ENCODE assay signal across 31 cellular contexts in genomic region chrX:15320297-15320696, GRCh38. TPM values are rescaled to one million over a fixed set of nuclear protein-coding genes. Genes with fewer than 3 reads are reported as not detected.
DNase-seq lines count a peak whose midpoint lies in the region; ATAC-seq, FAIRE-seq and TF ChIP-seq lines count a peak whose summit lies in the region.
"Had no signal": no experiment of that assay in that cellular context is flagged by ENCODE, and none has a peak within 500 bp of the region (broad histone marks: within the 10 kb centered on the region; RNA-seq: fewer than 3 reads in every experiment).

No MANE protein-coding gene starts in this region.

- H2AFZ ChIP-seq in GM12878 (ENCODE audit: control insufficient read depth, low read depth, low read length) = no peak overlapping the region
- H2AFZ ChIP-seq: GM23248 had no signal

- TF ChIP-seq POLR2A in heart left ventricle (IDR thresholded peaks at IDR 0.05) (no peak), GM12878 (IDR thresholded peaks at IDR 0.05; ENCODE audit: low read depth, low read length) (no peak)

- no peaks in the 10 kb centered on the region for H3K4me1 Mint-ChIP-seq in immature natural killer cell
- H3K4me1 Mint-ChIP-seq: CD4-positive, CD25-positive, alpha-beta regulatory T cell; H9 had no signal

- 32 to 54% (median 51%) methylated on average over 4 of the region's 4 CpGs for WGBS in heart left ventricle, 4 donors
- WGBS in GM12878 (ENCODE audit: insufficient coverage, insufficient replicate concordance, low lambda C conversion rate, missing lambda C conversion rate) = 57% methylated on average over 4 of the region's 4 CpGs

- SMC1A ChIA-PET in GM12878 (lab: Charles Lee; ENCODE audit: uncharacterized antibody, unreplicated experiment) = no interaction called here

- no peak for TF ChIP-seq CTCF in heart left ventricle (IDR thresholded peaks at IDR 0.05)
- TF ChIP-seq CTCF in right atrium auricular region (IDR thresholded peaks at IDR 0.05) = no peak
- no peak for TF ChIP-seq CTCF in GM12878 (IDR thresholded peaks at IDR 0.05 in 2 of 3, conservative IDR thresholded peaks at IDR 0.05 in 1 of 3; ENCODE audit: control insufficient read depth in 2 of 3, extremely low read depth in 1 of 3, insufficient read depth in 1 of 3, low read depth in 3 of 3, low read length in 3 of 3)
- no peak for TF ChIP-seq CTCF in left ventricle myocardium inferior (IDR thresholded peaks at IDR 0.05; ENCODE audit: borderline replicate concordance)

- H3K9me3 ChIP-seq in heart left ventricle (no peaks in the 10 kb centered on the region), right atrium auricular region (no peaks in the 10 kb centered on the region), GM12878 (replicated peaks; ENCODE audit: control insufficient read depth, insufficient read depth, low read length) (no peaks in the 10 kb centered on the region), left ventricle myocardium inferior (replicated peaks) (no peaks in the 10 kb centered on the region)
- H3K9me3 ChIP-seq: BLaER1, Peyer's patch had no signal

- H3K79me2 ChIP-seq in GM12878 (ENCODE audit: control insufficient read depth, insufficient read depth, low read length) = no peaks in the 10 kb centered on the region

- TF ChIP-seq RAD21 in GM12878 (IDR thresholded peaks at IDR 0.05; ENCODE audit: insufficient read depth, low read depth, low read length) = no peak

- POLR2A ChIA-PET in GM12878 (lab: Charles Lee) = no interaction called here

- DNase-seq in heart left ventricle = no peak
- no peak for DNase-seq in right atrium auricular region (ENCODE audit: low spot score)
- no peak for DNase-seq in GM12878 (ENCODE audit: low read depth, low spot score)
- DNase-seq in left ventricle myocardium inferior = no peak
- no peak for DNase-seq in immature natural killer cell
- DNase-seq in NCI-H82 treated with DMSO at 0.1 percent for 48 hours (lab: John Stamatoyannopoulos, UW; ENCODE audit: unreplicated experiment) = no peak
- DNase-seq: CD4-positive, CD25-positive, alpha-beta regulatory T cell; DMS53; GM23248; H9; HFFc6; KBM-7; MV-4-11; NCI-H1105; NCI-H1436 treated with DMSO at 0.1 percent for 48 hours; NCI-H187 treated with DMSO at 0.1 percent for 48 hours; NCI-H2171 treated with DMSO at 0.1 percent for 48 hours; NCI-H345; NCI-H510A treated with DMSO at 0.1 percent for 48 hours; NCI-H748 treated with DMSO at 0.1 percent for 48 hours; Peyer's patch had no signal

- no peaks in the 10 kb centered on the region for H3K9me3 Mint-ChIP-seq in immature natural killer cell
- H3K9me3 Mint-ChIP-seq: CD4-positive, CD25-positive, alpha-beta regulatory T cell; HFFc6 had no signal

- H3K27ac ChIP-seq in heart left ventricle = peak overlapping the region in 7 of 12 donors; percentile 4 to 58 (median 20)
- peak overlapping the region in 1 of 2 donors; percentile 4 for H3K27ac ChIP-seq in right atrium auricular region
- no peak overlapping the region for H3K27ac ChIP-seq in GM12878 (ENCODE audit: control insufficient read depth, insufficient read depth)
- H3K27ac ChIP-seq in left ventricle myocardium inferior (replicated peaks) = peak overlapping the region; percentile 61
- H3K27ac ChIP-seq in temporal lobe (ENCODE audit: low read depth, low read length) = peak overlapping the region; percentile 82
- H3K27ac ChIP-seq: BLaER1, GM23248, Peyer's patch had no signal

- BruUV-seq in GM12878 (replicated peaks; lab: Mats Ljungman, UMichigan) = no TSS peak

- intact Hi-C loops in heart left ventricle (cut with DNase I) = no loop called here
- intact Hi-C loops in GM12878 (cut with micrococcal nuclease; ENCODE audit: unreplicated experiment) = no loop called here
- intact Hi-C loops in left ventricle myocardium inferior (cut with micrococcal nuclease) = no loop called here

- H3K9ac ChIP-seq in GM12878 (ENCODE audit: control insufficient read depth, insufficient read depth, low read length) = no peak overlapping the region
- H3K9ac ChIP-seq: BLaER1, GM23248 had no signal

- peaks cover 0 to 3% (median 0%) of the 10 kb centered on the region in 3 donors for H3K27me3 Mint-ChIP-seq in immature natural killer cell (ENCODE audit: low read depth in 3 of 3)
- H3K27me3 Mint-ChIP-seq: CD4-positive, CD25-positive, alpha-beta regulatory T cell had no signal

- H3K4me3 ChIP-seq in heart left ventricle = no peak overlapping the region
- no peak overlapping the region for H3K4me3 ChIP-seq in right atrium auricular region
- H3K4me3 ChIP-seq in GM12878 = no peak overlapping the region
- H3K4me3 ChIP-seq in left ventricle myocardium inferior = no peak overlapping the region
- H3K4me3 ChIP-seq: BLaER1, GM23248, Peyer's patch had no signal

- H3K4me3 Mint-ChIP-seq in immature natural killer cell = no peak overlapping the region
- H3K4me3 Mint-ChIP-seq: CD4-positive, CD25-positive, alpha-beta regulatory T cell; H9; HFFc6 had no signal

- no peak for TF ChIP-seq EP300 in GM12878 (IDR thresholded peaks at IDR 0.05; ENCODE audit: borderline replicate concordance in 1 of 2, control insufficient read depth in 1 of 2, low read depth in 2 of 2, low read length in 2 of 2)

- FAIRE-seq in GM12878 (lab: Jason Lieb, UNC) = peak; percentile 56
- FAIRE-seq: A204.1 had no signal

- H3K27ac Mint-ChIP-seq in immature natural killer cell = no peak overlapping the region
- H3K27ac Mint-ChIP-seq: CD4-positive, CD25-positive, alpha-beta regulatory T cell; H9; HFFc6 had no signal

- no peaks in the 10 kb centered on the region for H4K20me1 ChIP-seq in GM12878 (ENCODE audit: control insufficient read depth, insufficient read depth)

- in situ Hi-C loops in GM12878 (cut with MboI) = no loop called here

- H3K27me3 ChIP-seq in heart left ventricle (no peaks in the 10 kb centered on the region), right atrium auricular region (no peaks in the 10 kb centered on the region), GM12878 (replicated peaks in 1 of 2; ENCODE audit: control insufficient read depth in 2 of 2, insufficient read depth in 2 of 2, low read length in 1 of 2) (no peaks in the 10 kb centered on the region), left ventricle myocardium inferior (ENCODE audit: low read depth) (no peaks in the 10 kb centered on the region)
- H3K27me3 ChIP-seq: Peyer's patch had no signal

- peaks cover 3 to 14% (median 9%) of the 10 kb centered on the region in 3 donors for H3K36me3 Mint-ChIP-seq in immature natural killer cell

- CTCF ChIA-PET in GM12878 (lab: Yijun Ruan, JAX) = no interaction called here

- H3K4me2 ChIP-seq in GM12878 (ENCODE audit: control insufficient read depth, insufficient read depth) = no peak overlapping the region
- H3K4me2 ChIP-seq: BLaER1 had no signal

- RAD21 ChIA-PET in GM12878 (lab: Charles Lee; ENCODE audit: unreplicated experiment) = no interaction called here

- H3K4me1 ChIP-seq in heart left ventricle (peaks cover 0 to 5% (median 0%) of the 10 kb centered on the region in 12 donors), right atrium auricular region (no peaks in the 10 kb centered on the region), GM12878 (ENCODE audit: control insufficient read depth, insufficient read depth, low read length) (no peaks in the 10 kb centered on the region), left ventricle myocardium inferior (peaks cover 5% of the 10 kb centered on the region)
- H3K4me1 ChIP-seq: BLaER1, Peyer's patch had no signal

- H3K36me3 ChIP-seq in heart left ventricle = peaks cover 0 to 42% (median 16%) of the 10 kb centered on the region in 9 donors
- H3K36me3 ChIP-seq in right atrium auricular region = no peaks in the 10 kb centered on the region
- H3K36me3 ChIP-seq in GM12878 (ENCODE audit: control insufficient read depth in 2 of 2, insufficient read depth in 2 of 2, low read length in 1 of 2) = no peaks in the 10 kb centered on the region
- peaks cover 15% of the 10 kb centered on the region for H3K36me3 ChIP-seq in left ventricle myocardium inferior

- peak in 2 of 4 donors; percentile 39 to 49 for ATAC-seq in heart left ventricle
- no peak for ATAC-seq in GM12878
- ATAC-seq in HG02885 (IDR thresholded peaks at IDR 0.05; ENCODE audit: poor library complexity, unreplicated experiment) = no peak
- ATAC-seq: SK-N-SH treated with all-trans-retinoic acid at 6 μM for 48 hours had no signal

RNA-seq across cellular contexts. Expression of gene ASB11, which starts 4.9 kb away (rescaled TPM):
- total RNA-seq in heart left ventricle = 100 to 1,000 TPM in 3 of 9 donors, 10 to 100 TPM in 6; 53.2 to 246 (median 90.0) TPM
- polyA plus RNA-seq in heart left ventricle = 10 to 100 TPM; 14.5 to 21.0 TPM
- total RNA-seq in right atrium auricular region = 100 to 1,000 TPM in 1 of 2 donors, 10 to 100 TPM in 1; 57.1 to 137 TPM
- not detected in 2 replicates for total RNA-seq in GM12878 (2013; cell fraction: nucleolus; rRNA removed)
- total RNA-seq in GM12878 (2014; rRNA removed) = not detected in 2 replicates
- total RNA-seq in GM12878 (2014; rRNA removed; fragmentation: Illumina TruSeq; extraction: Trizol) = not detected in 2 replicates
- total RNA-seq in GM12878 (2021) = not detected in 2 replicates
- not detected for polyA plus RNA-seq in GM12878 (2011; ENCODE audit: low read depth)
- polyA plus RNA-seq in GM12878 (2011; rRNA removed) = not detected in 2 replicates
- polyA plus RNA-seq in GM12878 (2011; cell fraction: cytosol; rRNA removed) = not detected in 2 replicates
- not detected in 2 replicates for polyA plus RNA-seq in GM12878 (2011; cell fraction: nucleus; rRNA removed)
- not detected in 2 replicates for polyA plus RNA-seq in GM12878 (2012)
- not detected in 2 replicates for polyA plus RNA-seq in GM12878 (2014; fragmentation: Illumina TruSeq; extraction: Trizol)
- not detected for polyA plus RNA-seq in GM12878 (2014; fragmentation: Nextera tagmentation; extraction: Ambion mirVana)
- not detected in 2 replicates for polyA plus RNA-seq in GM12878 (2014; rRNA removed)
- not detected for polyA plus RNA-seq in GM12878 (2016; fragmentation: Nextera tagmentation; extraction: Ambion mirVana)
- polyA minus RNA-seq in GM12878 (2011; rRNA and poly(A)+ RNA removed) = not detected in 2 replicates
- not detected in 2 replicates for polyA minus RNA-seq in GM12878 (2011; cell fraction: cytosol; rRNA and poly(A)+ RNA removed)
- not detected in 2 replicates for polyA minus RNA-seq in GM12878 (2011; cell fraction: nucleus; rRNA and poly(A)+ RNA removed)
- 116 TPM for total RNA-seq in left ventricle myocardium inferior
- under 0.01 TPM for total RNA-seq in temporal lobe
- polyA plus RNA-seq in immature natural killer cell = not detected
- total RNA-seq: Daoy, G401, GM23248, H9, HFFc6, LHCN-M2, MCF 10A, Peyer's patch had no signal
- polyA plus RNA-seq: AG04450; CD4-positive, CD25-positive, alpha-beta regulatory T cell; GM23248 had no signal

RNA-seq across cellular contexts. Expression of gene PIGA, which starts 15.0 kb away (rescaled TPM):
- total RNA-seq in heart left ventricle = 1 to 10 TPM; 1.6 to 7.4 (median 4.5) TPM
- polyA plus RNA-seq in heart left ventricle = 1 to 10 TPM; 3.0 to 9.9 TPM
- 1 to 10 TPM; 2.7 to 2.9 TPM for total RNA-seq in right atrium auricular region
- total RNA-seq in GM12878 (2013; cell fraction: nucleolus; rRNA removed) = 57.7 and 59.4 TPM in 2 replicates
- 11.1 and 15.4 TPM in 2 replicates for total RNA-seq in GM12878 (2014; rRNA removed)
- 14.0 and 14.9 TPM in 2 replicates for total RNA-seq in GM12878 (2014; rRNA removed; fragmentation: Illumina TruSeq; extraction: Trizol)
- 12.2 and 15.3 TPM in 2 replicates for total RNA-seq in GM12878 (2021)
- polyA plus RNA-seq in GM12878 (2011; ENCODE audit: low read depth) = 8.5 TPM
- 24.1 and 29.7 TPM in 2 replicates for polyA plus RNA-seq in GM12878 (2011; rRNA removed)
- 7.3 and 9.6 TPM in 2 replicates for polyA plus RNA-seq in GM12878 (2011; cell fraction: cytosol; rRNA removed)
- 21.2 and 27.8 TPM in 2 replicates for polyA plus RNA-seq in GM12878 (2011; cell fraction: nucleus; rRNA removed)
- polyA plus RNA-seq in GM12878 (2012) = 6.9 and 9.2 TPM in 2 replicates
- polyA plus RNA-seq in GM12878 (2014; fragmentation: Illumina TruSeq; extraction: Trizol) = 12.0 and 15.9 TPM in 2 replicates
- polyA plus RNA-seq in GM12878 (2014; fragmentation: Nextera tagmentation; extraction: Ambion mirVana) = 1 to 10 TPM; 4.9 to 6.8 TPM
- polyA plus RNA-seq in GM12878 (2014; rRNA removed) = 5.7 and 7.5 TPM in 2 replicates
- 10 to 100 TPM in 1 of 2 experiments, 1 to 10 TPM in 1; 9.4 to 11.0 TPM for polyA plus RNA-seq in GM12878 (2016; fragmentation: Nextera tagmentation; extraction: Ambion mirVana)
- polyA minus RNA-seq in GM12878 (2011; rRNA and poly(A)+ RNA removed) = 28.2 and 33.3 TPM in 2 replicates
- 6.3 and 7.4 TPM in 2 replicates for polyA minus RNA-seq in GM12878 (2011; cell fraction: cytosol; rRNA and poly(A)+ RNA removed)
- polyA minus RNA-seq in GM12878 (2011; cell fraction: nucleus; rRNA and poly(A)+ RNA removed) = 26.4 and 29.5 TPM in 2 replicates
- total RNA-seq in left ventricle myocardium inferior = 3.8 TPM
- total RNA-seq in temporal lobe = 9.1 TPM
- polyA plus RNA-seq in immature natural killer cell = 1 to 10 TPM; 2.4 to 3.9 (median 3.3) TPM

RNA-seq across cellular contexts. Expression of gene ASB9, which starts 50.4 kb away (rescaled TPM):
- total RNA-seq in heart left ventricle = 1 to 10 TPM in 5 of 9 donors, under 1 TPM in 4; 0.37 to 2.8 (median 1.6) TPM
- 1 to 10 TPM in 1 of 2 donors, under 1 TPM in 1; 0.88 to 1.4 TPM for polyA plus RNA-seq in heart left ventricle
- 1 to 10 TPM; 1.1 to 1.8 TPM for total RNA-seq in right atrium auricular region
- total RNA-seq in GM12878 (2013; cell fraction: nucleolus; rRNA removed) = 0.69 TPM in 1 of 2 replicates, not detected in the other
- 0.51 and 0.87 TPM in 2 replicates for total RNA-seq in GM12878 (2014; rRNA removed)
- 0.41 and 0.45 TPM in 2 replicates for total RNA-seq in GM12878 (2014; rRNA removed; fragmentation: Illumina TruSeq; extraction: Trizol)
- total RNA-seq in GM12878 (2021) = 0.31 and 0.35 TPM in 2 replicates
- polyA plus RNA-seq in GM12878 (2011; ENCODE audit: low read depth) = not detected
- polyA plus RNA-seq in GM12878 (2011; rRNA removed) = 3.3 and 3.5 TPM in 2 replicates
- 3.8 and 3.9 TPM in 2 replicates for polyA plus RNA-seq in GM12878 (2011; cell fraction: cytosol; rRNA removed)
- 2.2 and 2.5 TPM in 2 replicates for polyA plus RNA-seq in GM12878 (2011; cell fraction: nucleus; rRNA removed)
- polyA plus RNA-seq in GM12878 (2012) = 0.12 and 0.21 TPM in 2 replicates
- 0.31 and 1.2 TPM in 2 replicates for polyA plus RNA-seq in GM12878 (2014; fragmentation: Illumina TruSeq; extraction: Trizol)
- polyA plus RNA-seq in GM12878 (2014; fragmentation: Nextera tagmentation; extraction: Ambion mirVana) = 1 to 10 TPM in 1 of 2 experiments, under 1 TPM in 1; 0.91 to 1.1 TPM
- 0.56 and 0.77 TPM in 2 replicates for polyA plus RNA-seq in GM12878 (2014; rRNA removed)
- polyA plus RNA-seq in GM12878 (2016; fragmentation: Nextera tagmentation; extraction: Ambion mirVana) = 1 to 10 TPM; 1.1 to 1.4 TPM
- 3.6 and 6.8 TPM in 2 replicates for polyA minus RNA-seq in GM12878 (2011; rRNA and poly(A)+ RNA removed)
- polyA minus RNA-seq in GM12878 (2011; cell fraction: cytosol; rRNA and poly(A)+ RNA removed) = 1.4 TPM in 1 of 2 replicates, not detected in the other
- polyA minus RNA-seq in GM12878 (2011; cell fraction: nucleus; rRNA and poly(A)+ RNA removed) = 1.6 and 1.9 TPM in 2 replicates
- 1.3 TPM for total RNA-seq in left ventricle myocardium inferior
- 0.25 TPM for total RNA-seq in temporal lobe
- under 1 TPM in 1 of 3 donors, not detected in 2; 0.34 TPM for polyA plus RNA-seq in immature natural killer cell
- total RNA-seq: CD4-positive, CD25-positive, alpha-beta regulatory T cell; G401; H9 had no signal
- polyA plus RNA-seq: GM23248 had no signal

Comparison
In these comparisons a context has a peak if more than half of its experiments do, and no peak if none do; other contexts are left out.
1. RNA of gene ASB11, which starts 4.9 kb away (total RNA-seq): 57.1 to 137 TPM in right atrium auricular region, 116 TPM in left ventricle myocardium inferior (single experiment) and 53.2 to 246 TPM in heart left ventricle; not detected in GM12878 and under 0.01 TPM in temporal lobe (single experiment); every median in the first group is over 10 times any median in the second.